ENCODE assay signal across 8 cellular contexts in genomic region chr20:45987108-45987780, GRCh38. TPM values are rescaled to one million over a fixed set of nuclear protein-coding genes. Genes with fewer than 3 reads are reported as not detected.
A peak's percentile ranks its signal among the peaks of the same experiment; 100 is the strongest.
DNase-seq lines count a peak whose midpoint lies in the region; ATAC-seq and TF ChIP-seq lines count a peak whose summit lies in the region.

No MANE protein-coding gene starts in this region.

- peak; percentile 95 for TF ChIP-seq CTCF in fibroblast of pulmonary artery (IDR thresholded peaks at IDR 0.05; ENCODE audit: low read length, missing control alignments)
- TF ChIP-seq CTCF in tibial artery (IDR thresholded peaks at IDR 0.05) = peak; percentile 57 to 67

- no peaks in the 10 kb centered on the region for H3K9me3 ChIP-seq in tibial artery

- peaks cover 0 to 49% of the 10 kb centered on the region in 2 donors for H3K27me3 ChIP-seq in tibial artery

- DNase-seq in DMS 273 (lab: John Stamatoyannopoulos, UW; ENCODE audit: unreplicated experiment) = peak; percentile 85
- DNase-seq in HPDE6-E6E7 (ENCODE audit: extremely low spot score) = peak; percentile 93
- DNase-seq in RPMI8226 = peak; percentile 73
- DNase-seq in activated T-helper 1 cell treated with Interleukin-2 at 50 U/mL for 16 hours (ENCODE audit: low read depth) = peak; percentile 60
- DNase-seq in fibroblast of pulmonary artery (ENCODE audit: low read depth) = peak; percentile 68
- DNase-seq in occipital lobe (lab: John Stamatoyannopoulos, UW) = peak; percentile 19
- DNase-seq in tibial artery = peak in 1 of 2 donors; percentile 55

- ATAC-seq in GM18505 (IDR thresholded peaks at IDR 0.05; ENCODE audit: unreplicated experiment) = no peak

- H3K4me1 ChIP-seq in tibial artery = no peaks in the 10 kb centered on the region

- TF ChIP-seq POLR2A in GM18505 (IDR thresholded peaks at IDR 0.05; ENCODE audit: borderline replicate concordance, extremely low read depth, insufficient read depth, insufficient read length) = no peak

- intact Hi-C loops in tibial artery (cut with DNase I; ENCODE audit: low total_unique reads) = no loop called here

- H3K4me3 ChIP-seq in fibroblast of pulmonary artery (replicated peaks; ENCODE audit: low read depth, low read length) (no peak overlapping the region), tibial artery (no peak overlapping the region)

- no peaks in the 10 kb centered on the region for H3K36me3 ChIP-seq in tibial artery

- no peak overlapping the region for H3K27ac ChIP-seq in tibial artery

RNA-seq across cellular contexts. Expression of gene ZNF335, which starts 15.2 kb away (rescaled TPM):
- total RNA-seq in occipital lobe = 13.9 TPM

RNA-seq across cellular contexts. Expression of gene MMP9, which starts 21.5 kb away (rescaled TPM):
- not detected for total RNA-seq in occipital lobe

RNA-seq across cellular contexts. Expression of gene SLC12A5, which starts 41.8 kb away (rescaled TPM):
- total RNA-seq in occipital lobe = 19.2 TPM

RNA-seq across cellular contexts. Expression of gene PCIF1, which starts 52.8 kb away (rescaled TPM):
- 14.5 TPM for total RNA-seq in occipital lobe
